In genomic region chr11:41459602-41460405, GRCh38 we compare ENCODE assay signal across 2 cellular contexts.
A peak's percentile ranks its signal among the peaks of the same experiment; 100 is the strongest.
TF ChIP-seq lines count a peak whose summit lies in the region.

LRRC4C (minus strand) TSS chr11:41459652.

TF ChIP-seq in H1, 55 proteins besides CTCF, POLR2A, EP300 and RAD21:
- TF ChIP-seq GTF2F1 (IDR thresholded peaks at IDR 0.05; ENCODE audit: borderline replicate concordance, low read depth, low read length) = no peak
- no peak for TF ChIP-seq CHD1 (IDR thresholded peaks at IDR 0.05; ENCODE audit: low read depth, low read length)
- TF ChIP-seq USF2 (IDR thresholded peaks at IDR 0.05; ENCODE audit: low read length) = no peak
- TF ChIP-seq JUND (IDR thresholded peaks at IDR 0.05; ENCODE audit: low read length) = no peak
- no peak for TF ChIP-seq BACH1 (IDR thresholded peaks at IDR 0.05; ENCODE audit: low read length)
- no peak for TF ChIP-seq RFX5 (IDR thresholded peaks at IDR 0.05; ENCODE audit: borderline replicate concordance, low read depth, low read length)
- TF ChIP-seq YY1 (IDR thresholded peaks at IDR 0.05; ENCODE audit: low read depth, low read length) = no peak
- TF ChIP-seq KDM5A (IDR thresholded peaks at IDR 0.05; ENCODE audit: low read length) = no peak
- no peak for TF ChIP-seq SP1 (IDR thresholded peaks at IDR 0.05; ENCODE audit: low read depth, low read length)
- no peak for TF ChIP-seq POLR2AphosphoS5 (IDR thresholded peaks at IDR 0.05; ENCODE audit: low read depth, low read length)
- TF ChIP-seq CEBPB (IDR thresholded peaks at IDR 0.05; ENCODE audit: low read depth, low read length) = no peak
- TF ChIP-seq CBX8 (IDR thresholded peaks at IDR 0.05; ENCODE audit: borderline replicate concordance, low read depth, low read length) = no peak
- TF ChIP-seq SIX5 (IDR thresholded peaks at IDR 0.05; ENCODE audit: low read depth, low read length) = no peak
- TF ChIP-seq BRCA1 (IDR thresholded peaks at IDR 0.05; ENCODE audit: low read depth, low read length) = no peak
- no peak for TF ChIP-seq TCF12 (IDR thresholded peaks at IDR 0.05; ENCODE audit: low read depth, low read length)

TF ChIP-seq in neural cell, 6 proteins besides CTCF, POLR2A, EP300 and RAD21:
- TF ChIP-seq REST (IDR thresholded peaks at IDR 0.05; ENCODE audit: borderline replicate concordance) (no peak), POLR2AphosphoS5 (IDR thresholded peaks at IDR 0.05) (peak; percentile 11), TAF1 (IDR thresholded peaks at IDR 0.05; ENCODE audit: low read depth) (no peak), SMC3 (conservative IDR thresholded peaks at IDR 0.05; ENCODE audit: poor library complexity) (no peak)
